10 cellular contexts compared by ENCODE assay signal in genomic region chr5:161547573-161548471, GRCh38. TPM values are rescaled to one million over a fixed set of nuclear protein-coding genes. Genes with fewer than 3 reads are reported as not detected.
DNase-seq lines count a peak whose midpoint lies in the region; ATAC-seq and TF ChIP-seq lines count a peak whose summit lies in the region.
"Had no signal": no experiment of that assay in that cellular context is flagged by ENCODE, and none has a peak within 500 bp of the region (broad histone marks: within the 10 kb centered on the region; RNA-seq: fewer than 3 reads in every experiment).

No MANE protein-coding gene starts in this region.

- no peaks in the 10 kb centered on the region for H4K20me1 ChIP-seq in hepatocyte (ENCODE audit: insufficient read depth, poor library complexity, severe bottlenecking)

- no peak overlapping the region for H3K27ac ChIP-seq in SK-N-MC
- H3K27ac ChIP-seq in hepatocyte: no peak overlapping the region

- no peak overlapping the region for H3K9ac ChIP-seq in SK-N-MC (ENCODE audit: insufficient read length)
- no peak overlapping the region for H3K9ac ChIP-seq in skeletal muscle satellite cell (ENCODE audit: low read depth, low read length)

- H3K4me1 ChIP-seq in hepatocyte (ENCODE audit: insufficient read depth) (peaks cover 12% of the 10 kb centered on the region), skeletal muscle satellite cell (ENCODE audit: control insufficient read depth, insufficient read depth, low read length) (no peaks in the 10 kb centered on the region)

- H3K27me3 ChIP-seq in hepatocyte (peaks cover 51% of the 10 kb centered on the region), skeletal muscle satellite cell (ENCODE audit: control insufficient read depth, insufficient read depth, low read length) (peaks cover 31% of the 10 kb centered on the region)

- H3K36me3 ChIP-seq in SK-N-MC (ENCODE audit: insufficient read depth, low read length): no peaks in the 10 kb centered on the region
- H3K36me3 ChIP-seq in hepatocyte (replicated peaks; ENCODE audit: insufficient read depth, low read depth): no peaks in the 10 kb centered on the region
- H3K36me3 ChIP-seq in skeletal muscle satellite cell (ENCODE audit: insufficient read depth, low read length): no peaks in the 10 kb centered on the region

- H3K4me3 ChIP-seq in SK-N-MC (peak overlapping the region; percentile 81), hepatocyte (peak overlapping the region; percentile 42), skeletal muscle satellite cell (ENCODE audit: low read length) (peak overlapping the region; percentile 56)

- ATAC-seq in left lobe of liver (no peak), GM21825 (IDR thresholded peaks at IDR 0.05; ENCODE audit: unreplicated experiment) (no peak)

- H3K79me2 ChIP-seq in hepatocyte: no peaks in the 10 kb centered on the region

- no peak for TF ChIP-seq CTCF in hepatocyte (IDR thresholded peaks at IDR 0.05; ENCODE audit: poor library complexity)

- H3K9me2 ChIP-seq in hepatocyte (replicated peaks; ENCODE audit: insufficient read depth): no peaks in the 10 kb centered on the region

- H3K4me2 ChIP-seq in hepatocyte (peak overlapping the region; percentile 86), skeletal muscle satellite cell (ENCODE audit: low read length) (peak overlapping the region; percentile 65)

- peak overlapping the region; percentile 33 for H2AFZ ChIP-seq in hepatocyte

- no peaks in the 10 kb centered on the region for H3K9me3 ChIP-seq in SK-N-MC (ENCODE audit: low read depth, low read length)
- H3K9me3 ChIP-seq in hepatocyte (ENCODE audit: low read depth): no peaks in the 10 kb centered on the region
- no peaks in the 10 kb centered on the region for H3K9me3 ChIP-seq in skeletal muscle satellite cell (replicated peaks; ENCODE audit: low read length)

- WGBS in hepatocyte (ENCODE audit: low lambda C conversion rate, missing lambda C conversion rate): 2% methylated on average over 32 of the region's 73 CpGs

- DNase-seq in NCI-H187 (lab: John Stamatoyannopoulos, UW) (peak; percentile 18 to 33), NCI-H187 treated with DMSO at 0.1 percent for 48 hours (lab: John Stamatoyannopoulos, UW) (no peak), SK-N-MC (ENCODE audit: low read depth, low spot score) (no peak), hepatocyte (ENCODE audit: low spot score) (peak; percentile 16), left lobe of liver (ENCODE audit: low spot score) (no peak), GF-D8 (lab: John Stamatoyannopoulos, UW) (no peak)

RNA-seq across cellular contexts. Expression of gene GABRB2, which starts 1.3 kb away (rescaled TPM):
- total RNA-seq in hepatocyte (0.08 and 0.53 TPM in 2 replicates), left lobe of liver (not detected)
- polyA plus RNA-seq in hepatocyte: 0.16 TPM in 1 of 2 replicates, not detected in the other
- total RNA-seq in skeletal muscle satellite cell (2012; rRNA removed): under 0.01 and 0.44 TPM in 2 replicates
- total RNA-seq: T-helper 1 cell treated with Interleukin-12 subunit alpha and Interleukin-12 subunit beta and Interleukin-4 antibody, amounts not matched to agents 30 ng/mL and 1 ng/mL, for 36 hours had no signal
- polyA plus RNA-seq: BJ had no signal

Comparison
In these comparisons a context has a peak if more than half of its experiments do, and no peak if none do; other contexts are left out.
1. DNase-seq: peak in NCI-H187 (2 of 2) and hepatocyte (single experiment); none in NCI-H187 treated with DMSO at 0.1 percent for 48 hours (single experiment), SK-N-MC (single experiment), left lobe of liver (single experiment) and GF-D8 (single experiment).
2. Peak in every context shown above with its lines, with median percentiles within 50 percentile points of each other: H3K4me3 ChIP-seq.